In the genomic region with DNA sequence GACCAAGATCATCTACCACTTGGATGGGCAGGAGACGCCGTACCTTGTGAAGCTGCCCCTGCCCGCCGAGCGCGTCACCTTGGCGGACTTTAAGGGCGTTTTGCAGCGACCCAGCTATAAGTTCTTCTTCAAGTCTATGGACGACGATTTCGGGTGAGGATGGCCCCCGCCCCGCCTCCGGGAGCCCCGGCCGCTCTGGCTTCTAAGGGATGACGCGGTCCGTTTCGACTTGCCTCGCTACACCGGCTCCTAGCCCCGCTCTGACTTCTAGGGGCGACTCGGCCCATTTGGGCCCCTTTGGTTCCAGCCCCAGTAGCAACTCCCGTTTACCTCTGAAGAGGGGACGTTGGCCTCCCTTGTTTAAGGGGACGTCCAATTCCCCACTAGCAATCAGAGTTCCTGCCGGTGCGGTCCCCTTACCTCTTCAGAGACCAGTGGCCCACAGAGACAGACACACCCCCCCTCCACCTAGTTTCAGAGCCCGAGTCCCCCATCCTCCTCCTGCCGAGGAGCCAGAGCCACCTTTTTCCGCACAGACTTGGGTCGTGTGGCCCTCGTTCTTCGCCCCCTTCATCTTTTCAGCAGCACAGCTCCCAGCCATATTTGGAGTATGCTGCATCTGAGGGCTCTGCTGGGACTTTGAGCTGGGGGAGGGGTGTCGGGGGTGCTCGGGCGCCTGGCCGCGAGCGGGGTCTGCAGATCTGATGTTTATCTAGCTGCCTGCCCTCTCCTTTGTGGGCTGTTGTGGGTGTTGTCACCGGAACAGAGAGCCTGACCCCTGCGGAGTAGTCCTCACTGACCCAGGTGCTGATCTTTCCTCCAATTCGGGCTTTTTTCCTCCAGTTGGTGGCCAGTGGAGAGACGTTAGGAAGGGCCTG, we compare ENCODE assay signal across 8 cellular contexts. TPM values are rescaled to one million over a fixed set of nuclear protein-coding genes. Genes with fewer than 3 reads are reported as not detected.
DNase-seq lines count a peak whose midpoint lies in the region; ATAC-seq, FAIRE-seq and TF ChIP-seq lines count a peak whose summit lies in the region.

No MANE protein-coding gene starts in this region.

- no TSS peak for BruUV-seq in MCF 10A (replicated peaks; lab: Mats Ljungman, UMichigan)

- peak overlapping the region; percentile 96 for H3K4me3 ChIP-seq in AG10803 (ENCODE audit: low read length)
- peak overlapping the region; percentile 80 to 97 (median 94) for H3K4me3 ChIP-seq in keratinocyte (ENCODE audit: control insufficient read depth in 2 of 3, extremely low read depth in 1 of 3, insufficient read depth in 2 of 3, low read depth in 1 of 3, low read length in 3 of 3)

- no peaks in the 10 kb centered on the region for H4K20me1 ChIP-seq in keratinocyte (ENCODE audit: control insufficient read depth, extremely low read depth, insufficient read depth, low read length)

- no peaks in the 10 kb centered on the region for H3K27me3 Mint-ChIP-seq in T-helper 2 cell treated with Interferon-gamma antibody and Interleukin-4, amounts not matched to agents 5 μg/mL and 100 μg/mL, for 36 hours (ENCODE audit: low read depth)
- H3K27me3 Mint-ChIP-seq in MCF 10A (ENCODE audit: insufficient read depth, unreplicated experiment), result no peaks in the 10 kb centered on the region

- TF ChIP-seq CTCF in AG10803 (conservative IDR thresholded peaks at IDR 0.05; ENCODE audit: low read length), result no peak
- TF ChIP-seq CTCF in MCF 10A (IDR thresholded peaks at IDR 0.05; ENCODE audit: unreplicated experiment), result no peak
- no peak for TF ChIP-seq CTCF in keratinocyte (optimal IDR thresholded peaks at IDR 0.05 in 1 of 3, IDR thresholded peaks at IDR 0.05 in 1 of 3, conservative IDR thresholded peaks at IDR 0.05 in 1 of 3; ENCODE audit: extremely low read depth in 1 of 3, insufficient read depth in 2 of 3, low read length in 3 of 3)

- peak overlapping the region; percentile 95 for H3K4me3 Mint-ChIP-seq in T-helper 2 cell treated with Interferon-gamma antibody and Interleukin-4, amounts not matched to agents 5 μg/mL and 100 μg/mL, for 36 hours
- peak overlapping the region; percentile 97 for H3K4me3 Mint-ChIP-seq in MCF 10A (ENCODE audit: unreplicated experiment)

- H3K9ac ChIP-seq in keratinocyte (ENCODE audit: control insufficient read depth, extremely low read depth, insufficient read depth, low read length), result peak overlapping the region; percentile 85

- H3K4me1 Mint-ChIP-seq in T-helper 2 cell treated with Interferon-gamma antibody and Interleukin-4, amounts not matched to agents 5 μg/mL and 100 μg/mL, for 36 hours (ENCODE audit: low read depth), result peaks cover 16% of the 10 kb centered on the region
- H3K4me1 Mint-ChIP-seq in MCF 10A (ENCODE audit: insufficient read depth, unreplicated experiment), result peaks cover 18% of the 10 kb centered on the region

- H3K9me1 ChIP-seq in keratinocyte (ENCODE audit: control insufficient read depth, extremely low read depth, insufficient read depth, low read length), result no peaks in the 10 kb centered on the region

- H3K27me3 ChIP-seq in keratinocyte (ENCODE audit: control insufficient read depth, extremely low read depth, insufficient read depth, low read length), result no peaks in the 10 kb centered on the region

- ATAC-seq in GM19043 (IDR thresholded peaks at IDR 0.05; ENCODE audit: low read depth, unreplicated experiment) (peak; percentile 22), HG03280 (IDR thresholded peaks at IDR 0.05; ENCODE audit: unreplicated experiment) (peak; percentile 33)

- peaks cover 5% of the 10 kb centered on the region for H3K4me1 ChIP-seq in keratinocyte (ENCODE audit: control insufficient read depth, extremely low read depth, insufficient read depth, low read length)

- peaks cover 3% of the 10 kb centered on the region for H3K36me3 Mint-ChIP-seq in T-helper 2 cell treated with Interferon-gamma antibody and Interleukin-4, amounts not matched to agents 5 μg/mL and 100 μg/mL, for 36 hours (ENCODE audit: low read depth)
- peaks cover 7% of the 10 kb centered on the region for H3K36me3 Mint-ChIP-seq in MCF 10A (ENCODE audit: insufficient read depth, unreplicated experiment)

- peaks cover 0 to 2% of the 10 kb centered on the region in 2 experiments for H3K36me3 ChIP-seq in keratinocyte (ENCODE audit: control insufficient read depth in 2 of 2, extremely low read depth in 1 of 2, insufficient read depth in 2 of 2, low read length in 2 of 2)

- H3K27ac ChIP-seq in keratinocyte (ENCODE audit: control insufficient read depth, insufficient read depth, low read length), result peak overlapping the region; percentile 66

- dilution Hi-C loops in keratinocyte (cut with MboI; ENCODE audit: extremely low pct_ligation_motif_present, low sequenced_read_pairs), result no loop called here

- no peak for FAIRE-seq in keratinocyte (lab: Jason Lieb, UNC)

- peak overlapping the region; percentile 83 for H2AFZ ChIP-seq in keratinocyte (ENCODE audit: control insufficient read depth, low read length)

- POLR2A ChIA-PET in MCF 10A (lab: Yijun Ruan, JAX), result interaction anchor here (0.6 to 3.6 kb wide), 12 partner anchors 10 to 610 kb away, joined by 3 to 59 read pairs (median 3); a partner anchor contains a TSS

- H3K4me2 ChIP-seq in keratinocyte (ENCODE audit: control insufficient read depth, extremely low read depth, insufficient read depth, low read depth, low read length), result peak overlapping the region; percentile 98

- H3K9me3 Mint-ChIP-seq in T-helper 2 cell treated with Interferon-gamma antibody and Interleukin-4, amounts not matched to agents 5 μg/mL and 100 μg/mL, for 36 hours, result no peaks in the 10 kb centered on the region
- no peaks in the 10 kb centered on the region for H3K9me3 Mint-ChIP-seq in MCF 10A (ENCODE audit: unreplicated experiment)

- H3K9me3 ChIP-seq in keratinocyte (ENCODE audit: control insufficient read depth, low read depth, low read length), result no peaks in the 10 kb centered on the region

- H3K27ac Mint-ChIP-seq in T-helper 2 cell treated with Interferon-gamma antibody and Interleukin-4, amounts not matched to agents 5 μg/mL and 100 μg/mL, for 36 hours, result peak overlapping the region; percentile 91
- H3K27ac Mint-ChIP-seq in MCF 10A (ENCODE audit: low read depth, unreplicated experiment), result peak overlapping the region; percentile 93

- peaks cover 50% of the 10 kb centered on the region for H3K79me2 ChIP-seq in keratinocyte (ENCODE audit: control insufficient read depth, insufficient read depth, low read length)

- peak; percentile 28 for DNase-seq in AG10803 (ENCODE audit: low read depth)
- DNase-seq in T-helper 2 cell treated with Interferon-gamma antibody and Interleukin-4, amounts not matched to agents 5 μg/mL and 100 μg/mL, for 36 hours (ENCODE audit: low spot score), result peak; percentile 49
- peak; percentile 42 for DNase-seq in MCF 10A (ENCODE audit: unreplicated experiment)
- no peak for DNase-seq in keratinocyte (ENCODE audit: low read depth, low spot score)
- peak; percentile 40 to 46 for DNase-seq in stimulated activated CD4-positive, alpha-beta T cell treated with anti-CD3 and anti-CD28 coated beads, Interleukin-2, amount 100 ng/mL, for 48 hours
- DNase-seq in occipital lobe (lab: John Stamatoyannopoulos, UW), result no peak

- intact Hi-C loops in MCF 10A (cut with micrococcal nuclease), result loop anchor here (2.0 kb wide), 1 partner anchor 19 kb away; a partner anchor contains a TSS

- CTCF ChIA-PET in MCF 10A (lab: Yijun Ruan, JAX), result interaction anchor here (0.5 to 1.1 kb wide), 5 partner anchors 11 to 260 kb away, joined by 3 to 7 read pairs (median 4); no protein-coding TSS in a partner anchor

RNA-seq across cellular contexts. Expression of a gene that starts 0.7 kb away (rescaled TPM):
- total RNA-seq in MCF 10A (2022), result 73.4 and 74.5 TPM in 2 replicates
- polyA plus RNA-seq in keratinocyte, result 16.0 to 21.9 TPM (median 18.5 TPM) in 3 replicates
- polyA plus RNA-seq in keratinocyte (2011; ENCODE audit: low read depth), result 33.3 TPM
- polyA plus RNA-seq in keratinocyte (2011; cell fraction: cytosol; rRNA removed), result 15.3 and 24.4 TPM in 2 replicates
- 56.2 and 72.1 TPM in 2 replicates for polyA plus RNA-seq in keratinocyte (2011; cell fraction: nucleus; rRNA removed)
- 23.5 and 27.0 TPM in 2 replicates for polyA plus RNA-seq in keratinocyte (2012; ENCODE audit: low replicate concordance)
- polyA minus RNA-seq in keratinocyte, result 30.6 to 75.2 TPM (median 33.8 TPM) in 3 replicates
- polyA minus RNA-seq in keratinocyte (2011; cell fraction: cytosol; rRNA and poly(A)+ RNA removed), result 34.0 TPM
- 18.9 and 20.0 TPM in 2 replicates for polyA minus RNA-seq in keratinocyte (2011; cell fraction: nucleus; rRNA and poly(A)+ RNA removed)
- total RNA-seq in occipital lobe, result 30.9 TPM

RNA-seq across cellular contexts. Expression of a gene that starts 18.8 kb away (rescaled TPM):
- total RNA-seq in MCF 10A (2022), result 280 and 301 TPM in 2 replicates
- 431 to 520 TPM (median 443 TPM) in 3 replicates for polyA plus RNA-seq in keratinocyte
- 256 TPM for polyA plus RNA-seq in keratinocyte (2011; ENCODE audit: low read depth)
- polyA plus RNA-seq in keratinocyte (2011; cell fraction: cytosol; rRNA removed), result 502 and 514 TPM in 2 replicates
- polyA plus RNA-seq in keratinocyte (2011; cell fraction: nucleus; rRNA removed), result 420 and 435 TPM in 2 replicates
- 245 and 379 TPM in 2 replicates for polyA plus RNA-seq in keratinocyte (2012; ENCODE audit: low replicate concordance)
- polyA minus RNA-seq in keratinocyte, result 406 to 530 TPM (median 414 TPM) in 3 replicates
- polyA minus RNA-seq in keratinocyte (2011; cell fraction: cytosol; rRNA and poly(A)+ RNA removed), result 237 TPM
- 97.3 and 124 TPM in 2 replicates for polyA minus RNA-seq in keratinocyte (2011; cell fraction: nucleus; rRNA and poly(A)+ RNA removed)
- total RNA-seq in occipital lobe, result 263 TPM

RNA-seq across cellular contexts. Expression of a gene that starts 20.7 kb away (rescaled TPM):
- 33.8 and 36.1 TPM in 2 replicates for total RNA-seq in MCF 10A (2022)
- polyA plus RNA-seq in keratinocyte, result 31.9 to 37.9 TPM (median 33.7 TPM) in 3 replicates
- 48.6 TPM for polyA plus RNA-seq in keratinocyte (2011; ENCODE audit: low read depth)
- polyA plus RNA-seq in keratinocyte (2011; cell fraction: cytosol; rRNA removed), result 22.2 and 24.4 TPM in 2 replicates
- 55.3 and 62.8 TPM in 2 replicates for polyA plus RNA-seq in keratinocyte (2011; cell fraction: nucleus; rRNA removed)
- polyA plus RNA-seq in keratinocyte (2012; ENCODE audit: low replicate concordance), result 28.9 and 31.9 TPM in 2 replicates
- polyA minus RNA-seq in keratinocyte, result 22.5 to 37.1 TPM (median 30.7 TPM) in 3 replicates
- polyA minus RNA-seq in keratinocyte (2011; cell fraction: cytosol; rRNA and poly(A)+ RNA removed), result 16.5 TPM
- 18.0 and 22.5 TPM in 2 replicates for polyA minus RNA-seq in keratinocyte (2011; cell fraction: nucleus; rRNA and poly(A)+ RNA removed)
- total RNA-seq in occipital lobe, result 45.5 TPM

RNA-seq across cellular contexts. Expression of a gene that starts 30.1 kb away (rescaled TPM):
- total RNA-seq in MCF 10A (2022), result 62.7 and 73.9 TPM in 2 replicates
- polyA plus RNA-seq in keratinocyte, result 39.2 to 53.8 TPM (median 43.5 TPM) in 3 replicates
- 47.7 TPM for polyA plus RNA-seq in keratinocyte (2011; ENCODE audit: low read depth)
- polyA plus RNA-seq in keratinocyte (2011; cell fraction: cytosol; rRNA removed), result 26.7 and 36.0 TPM in 2 replicates
- 89.2 and 94.7 TPM in 2 replicates for polyA plus RNA-seq in keratinocyte (2011; cell fraction: nucleus; rRNA removed)
- 38.3 and 39.1 TPM in 2 replicates for polyA plus RNA-seq in keratinocyte (2012; ENCODE audit: low replicate concordance)
- polyA minus RNA-seq in keratinocyte, result 61.1 to 138 TPM (median 89.5 TPM) in 3 replicates
- 66.2 TPM for polyA minus RNA-seq in keratinocyte (2011; cell fraction: cytosol; rRNA and poly(A)+ RNA removed)
- polyA minus RNA-seq in keratinocyte (2011; cell fraction: nucleus; rRNA and poly(A)+ RNA removed), result 55.7 and 63.4 TPM in 2 replicates
- total RNA-seq in occipital lobe, result 41.2 TPM

RNA-seq across cellular contexts. Expression of a gene that starts 59.0 kb away (rescaled TPM):
- total RNA-seq in MCF 10A (2022) (not detected in 2 replicates), occipital lobe (not detected)
- polyA plus RNA-seq in keratinocyte, result not detected in 3 replicates
- polyA plus RNA-seq in keratinocyte (2011; ENCODE audit: low read depth), result not detected
- polyA plus RNA-seq in keratinocyte (2011; cell fraction: cytosol; rRNA removed), result not detected in 2 replicates
- not detected in 2 replicates for polyA plus RNA-seq in keratinocyte (2011; cell fraction: nucleus; rRNA removed)
- polyA plus RNA-seq in keratinocyte (2012; ENCODE audit: low replicate concordance), result not detected in 2 replicates
- polyA minus RNA-seq in keratinocyte, result not detected in 3 replicates
- not detected for polyA minus RNA-seq in keratinocyte (2011; cell fraction: cytosol; rRNA and poly(A)+ RNA removed)
- polyA minus RNA-seq in keratinocyte (2011; cell fraction: nucleus; rRNA and poly(A)+ RNA removed), result not detected in 2 replicates

Comparison
In these comparisons a context has a peak if more than half of its experiments do, and no peak if none do; other contexts are left out.
1. DNase-seq: peak in AG10803 (single experiment), T-helper 2 cell treated with Interferon-gamma antibody and Interleukin-4, amounts not matched to agents 5 μg/mL and 100 μg/mL, for 36 hours (single experiment), MCF 10A (single experiment) and stimulated activated CD4-positive, alpha-beta T cell treated with anti-CD3 and anti-CD28 coated beads, Interleukin-2, amount 100 ng/mL, for 48 hours (2 of 2); none in keratinocyte (single experiment) and occipital lobe (single experiment).